Comparison of ENCODE assay signal across 1 cellular context in the genomic region with DNA sequence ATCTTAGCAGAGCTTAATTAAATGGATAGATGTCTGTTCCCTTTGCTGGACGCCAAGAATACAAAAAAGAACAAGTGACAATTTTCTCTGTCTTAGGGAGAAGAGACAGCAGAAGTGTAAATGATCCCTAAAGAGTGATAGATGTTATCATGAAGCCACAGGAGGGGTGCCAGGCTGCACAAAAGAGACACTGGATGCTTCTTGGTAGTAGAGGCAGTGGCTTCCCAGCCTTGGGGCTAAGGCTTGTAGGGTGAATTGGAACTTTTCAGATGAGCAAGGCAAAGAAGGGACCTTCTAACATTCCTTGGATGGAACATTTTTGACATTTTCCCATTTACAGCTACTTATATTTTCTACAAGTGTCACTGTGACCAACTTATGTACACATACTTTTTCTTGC.
TF ChIP-seq lines count a peak whose summit lies in the region.

No MANE protein-coding gene starts in this region.

TF ChIP-seq in GM23338, 12 proteins besides CTCF, POLR2A, EP300 and RAD21 (continued from another document):
- TF ChIP-seq, protein P1, sequence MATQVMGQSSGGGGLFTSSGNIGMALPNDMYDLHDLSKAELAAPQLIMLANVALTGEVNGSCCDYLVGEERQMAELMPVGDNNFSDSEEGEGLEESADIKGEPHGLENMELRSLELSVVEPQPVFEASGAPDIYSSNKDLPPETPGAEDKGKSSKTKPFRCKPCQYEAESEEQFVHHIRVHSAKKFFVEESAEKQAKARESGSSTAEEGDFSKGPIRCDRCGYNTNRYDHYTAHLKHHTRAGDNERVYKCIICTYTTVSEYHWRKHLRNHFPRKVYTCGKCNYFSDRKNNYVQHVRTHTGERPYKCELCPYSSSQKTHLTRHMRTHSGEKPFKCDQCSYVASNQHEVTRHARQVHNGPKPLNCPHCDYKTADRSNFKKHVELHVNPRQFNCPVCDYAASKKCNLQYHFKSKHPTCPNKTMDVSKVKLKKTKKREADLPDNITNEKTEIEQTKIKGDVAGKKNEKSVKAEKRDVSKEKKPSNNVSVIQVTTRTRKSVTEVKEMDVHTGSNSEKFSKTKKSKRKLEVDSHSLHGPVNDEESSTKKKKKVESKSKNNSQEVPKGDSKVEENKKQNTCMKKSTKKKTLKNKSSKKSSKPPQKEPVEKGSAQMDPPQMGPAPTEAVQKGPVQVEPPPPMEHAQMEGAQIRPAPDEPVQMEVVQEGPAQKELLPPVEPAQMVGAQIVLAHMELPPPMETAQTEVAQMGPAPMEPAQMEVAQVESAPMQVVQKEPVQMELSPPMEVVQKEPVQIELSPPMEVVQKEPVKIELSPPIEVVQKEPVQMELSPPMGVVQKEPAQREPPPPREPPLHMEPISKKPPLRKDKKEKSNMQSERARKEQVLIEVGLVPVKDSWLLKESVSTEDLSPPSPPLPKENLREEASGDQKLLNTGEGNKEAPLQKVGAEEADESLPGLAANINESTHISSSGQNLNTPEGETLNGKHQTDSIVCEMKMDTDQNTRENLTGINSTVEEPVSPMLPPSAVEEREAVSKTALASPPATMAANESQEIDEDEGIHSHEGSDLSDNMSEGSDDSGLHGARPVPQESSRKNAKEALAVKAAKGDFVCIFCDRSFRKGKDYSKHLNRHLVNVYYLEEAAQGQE (IDR thresholded peaks at IDR 0.05; ENCODE audit: unreplicated experiment), result no peak
- no peak for TF ChIP-seq EZH2 (IDR thresholded peaks at IDR 0.05; ENCODE audit: low read depth, unreplicated experiment)
